In the genomic region with DNA sequence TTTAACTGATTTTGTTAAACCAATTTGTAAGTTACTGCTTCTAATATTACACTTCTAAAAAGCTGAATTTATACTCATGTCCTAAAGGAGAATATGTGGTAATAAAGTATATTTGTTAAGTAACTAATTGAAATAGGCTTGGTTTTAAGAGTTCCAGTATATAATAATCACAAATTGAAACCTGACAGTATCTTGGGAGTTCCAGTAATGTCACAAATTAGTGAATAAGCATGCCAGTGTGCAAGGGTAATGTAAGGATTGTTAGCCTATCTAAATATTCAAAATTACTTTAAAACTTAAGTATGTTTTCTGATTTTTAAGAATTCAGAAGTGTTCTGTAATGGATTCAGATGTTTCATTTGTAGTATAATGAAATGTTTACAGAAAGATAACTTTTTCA, we compare ENCODE assay signal across 8 cellular contexts. TPM values are rescaled to one million over a fixed set of nuclear protein-coding genes. Genes with fewer than 3 reads are reported as not detected.
DNase-seq lines count a peak whose midpoint lies in the region; ATAC-seq, FAIRE-seq and TF ChIP-seq lines count a peak whose summit lies in the region.
"Not testable (repeated sequence)": the region's sequence is repeated elsewhere in the genome, so short reads cannot be mapped to it uniquely, and the experiment has no call there.

No MANE protein-coding gene starts in this region.

- H3K4me2 ChIP-seq in KMS-11 = not testable (repeated sequence)

- H3K27me3 Mint-ChIP-seq in activated CD4-positive, alpha-beta memory T cell treated with anti-CD3 and anti-CD28 coated beads for 36 hours; memory B cell: not testable (repeated sequence)

- H3K27ac Mint-ChIP-seq in activated CD4-positive, alpha-beta memory T cell treated with anti-CD3 and anti-CD28 coated beads for 36 hours = peak overlapping the region; percentile 74
- H3K27ac Mint-ChIP-seq in memory B cell = peak overlapping the region; percentile 84

- peaks cover 54% of the 10 kb centered on the region for H3K4me1 Mint-ChIP-seq in activated CD4-positive, alpha-beta memory T cell treated with anti-CD3 and anti-CD28 coated beads for 36 hours (ENCODE audit: low read depth)
- peaks cover 17% of the 10 kb centered on the region for H3K4me1 Mint-ChIP-seq in memory B cell

- not testable (repeated sequence) for DNase-seq in SK-N-MC (ENCODE audit: low read depth, low spot score); activated CD4-positive, alpha-beta memory T cell treated with anti-CD3 and anti-CD28 coated beads for 36 hours; memory B cell (ENCODE audit: low spot score in 2 of 2); pancreas

- H3K27ac ChIP-seq in KMS-11 = peak overlapping the region; percentile 4; the same call in 1 of the 2 replicates
- peak overlapping the region; percentile 76 for H3K27ac ChIP-seq in SK-N-MC
- H3K27ac ChIP-seq in pancreas = not testable (repeated sequence)
- peak overlapping the region; percentile 61 for H3K27ac ChIP-seq in subcutaneous abdominal adipose tissue (ENCODE audit: low read depth, low read length)

- not testable (repeated sequence) for H3K9ac ChIP-seq in KMS-11; SK-N-MC (ENCODE audit: insufficient read length); subcutaneous abdominal adipose tissue (ENCODE audit: low read length in 5 of 5)

- H3K4me3 ChIP-seq in KMS-11 (IDR thresholded peaks at IDR 0.05; ENCODE audit: insufficient read depth, low read depth, low read length); SK-N-MC; pancreas; subcutaneous abdominal adipose tissue (ENCODE audit: low read depth in 1 of 5, low read length in 5 of 5): not testable (repeated sequence)

- not testable (repeated sequence) for H2AFZ ChIP-seq in KMS-11 (ENCODE audit: low read depth)

- FAIRE-seq in G401.6 (lab: Jason Lieb, UNC) = peak; percentile 95
- peak; percentile 60 for FAIRE-seq in endometrium (lab: Jason Lieb, UNC)
- peak; percentile 96 for FAIRE-seq in pancreas (lab: Jason Lieb, UNC)

- H3K36me3 Mint-ChIP-seq in activated CD4-positive, alpha-beta memory T cell treated with anti-CD3 and anti-CD28 coated beads for 36 hours = peaks cover 50% of the 10 kb centered on the region
- peaks cover 19% of the 10 kb centered on the region for H3K36me3 Mint-ChIP-seq in memory B cell

- H3K36me3 ChIP-seq in KMS-11 (ENCODE audit: insufficient read depth) = not testable (repeated sequence)
- peaks cover 58% of the 10 kb centered on the region for H3K36me3 ChIP-seq in SK-N-MC (ENCODE audit: insufficient read depth, low read length)
- peaks cover 0 to 38% (median 13%) of the 10 kb centered on the region in 3 donors for H3K36me3 ChIP-seq in pancreas
- peaks cover 38 to 54% (median 40%) of the 10 kb centered on the region in 5 donors for H3K36me3 ChIP-seq in subcutaneous abdominal adipose tissue (ENCODE audit: control insufficient read depth in 5 of 5, insufficient read depth in 5 of 5, low read length in 5 of 5)

- peaks cover 26% of the 10 kb centered on the region for H3K79me2 ChIP-seq in KMS-11 (ENCODE audit: insufficient read depth, low read depth)

- H4K20me1 ChIP-seq in KMS-11 (ENCODE audit: insufficient read depth) = not testable (repeated sequence)

- ATAC-seq in memory B cell (ENCODE audit: low read depth); pancreas: not testable (repeated sequence)

- not testable (repeated sequence) for TF ChIP-seq CTCF in KMS-11 (conservative IDR thresholded peaks at IDR 0.05; ENCODE audit: low read depth, low read length); pancreas (IDR thresholded peaks at IDR 0.05)

- H3K27me3 ChIP-seq in KMS-11 (ENCODE audit: insufficient read depth, low read depth); pancreas; subcutaneous abdominal adipose tissue (ENCODE audit: control insufficient read depth in 5 of 5, insufficient read depth in 4 of 5, low read length in 5 of 5): not testable (repeated sequence)

- intact Hi-C loops in activated CD4-positive, alpha-beta memory T cell treated with anti-CD3 and anti-CD28 coated beads for 36 hours (cut with micrococcal nuclease); pancreas (cut with DNase I): not testable (repeated sequence)

- H3K9me3 ChIP-seq in SK-N-MC (ENCODE audit: low read depth, low read length); pancreas; subcutaneous abdominal adipose tissue (ENCODE audit: control insufficient read depth in 5 of 5, low read length in 5 of 5): not testable (repeated sequence)

- H3K9me3 Mint-ChIP-seq in activated CD4-positive, alpha-beta memory T cell treated with anti-CD3 and anti-CD28 coated beads for 36 hours; memory B cell: not testable (repeated sequence)

- H3K4me1 ChIP-seq in KMS-11 (ENCODE audit: low read depth, poor library complexity, severe bottlenecking); pancreas: not testable (repeated sequence)
- peaks cover 0 to 13% (median 2%) of the 10 kb centered on the region in 5 donors for H3K4me1 ChIP-seq in subcutaneous abdominal adipose tissue (ENCODE audit: control insufficient read depth in 5 of 5, insufficient read depth in 5 of 5, low read length in 5 of 5)

- not testable (repeated sequence) for H3K4me3 Mint-ChIP-seq in activated CD4-positive, alpha-beta memory T cell treated with anti-CD3 and anti-CD28 coated beads for 36 hours; memory B cell

- CTCF ChIA-PET in activated CD4-positive, alpha-beta memory T cell treated with anti-CD3 and anti-CD28 coated beads for 36 hours (lab: Charles Lee) = interaction anchor here (5.1 kb wide), 1 partner anchor 40 kb away, joined by 16 read pairs; no protein-coding TSS in a partner anchor

- POLR2A ChIA-PET in activated CD4-positive, alpha-beta memory T cell treated with anti-CD3 and anti-CD28 coated beads for 36 hours (lab: Charles Lee) = not testable (repeated sequence)

RNA-seq across cellular contexts. Expression of gene HNRNPA3, which starts 10.8 kb away (rescaled TPM):
- 100 to 1,000 TPM; 303 to 311 TPM for total RNA-seq in activated CD4-positive, alpha-beta memory T cell treated with anti-CD3 and anti-CD28 coated beads for 36 hours
- 10 to 100 TPM; 30.3 to 79.1 (median 65.3) TPM for total RNA-seq in pancreas
- polyA plus RNA-seq in pancreas = 10 to 100 TPM; 87.9 to 96.8 TPM

RNA-seq across cellular contexts. Expression of gene NFE2L2, which starts 41.1 kb away (rescaled TPM):
- total RNA-seq in activated CD4-positive, alpha-beta memory T cell treated with anti-CD3 and anti-CD28 coated beads for 36 hours = 10 to 100 TPM; 51.3 to 52.0 TPM
- total RNA-seq in pancreas = 10 to 100 TPM; 20.8 to 48.4 (median 31.4) TPM
- polyA plus RNA-seq in pancreas = 10 to 100 TPM; 22.5 to 33.4 TPM
